In the genomic region with DNA sequence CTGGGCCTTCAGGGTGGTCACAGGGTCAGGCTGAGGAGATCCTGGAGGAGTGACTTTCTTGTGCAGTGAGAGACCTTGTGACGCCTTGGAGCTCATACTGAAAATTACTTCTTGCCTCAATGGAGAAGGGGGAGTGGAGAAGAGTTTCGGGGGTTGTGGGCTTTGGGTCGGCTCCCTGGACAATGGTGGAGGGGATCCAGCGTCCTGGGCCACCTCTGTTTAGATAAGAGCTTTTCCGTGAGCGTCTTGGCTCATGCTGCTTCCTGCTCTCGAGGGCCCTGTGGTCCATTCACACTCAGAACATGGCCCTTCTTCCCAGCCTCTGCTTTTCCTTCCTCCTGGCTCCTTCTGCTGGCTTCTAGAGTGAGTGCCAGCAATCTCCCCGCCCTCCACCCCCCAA, we compare ENCODE assay signal across 25 cellular contexts.
DNase-seq lines count a peak whose midpoint lies in the region; ATAC-seq and TF ChIP-seq lines count a peak whose summit lies in the region.
"Had no signal": no experiment of that assay in that cellular context is flagged by ENCODE, and none has a peak within 500 bp of the region (broad histone marks: within the 10 kb centered on the region; RNA-seq: fewer than 3 reads in every experiment).

No MANE protein-coding gene starts in this region.

- ATAC-seq in GM23338 (no peak; the same call in 2 of the 3 replicates), body of pancreas (peak; percentile 40), left ventricle myocardium superior (peak; percentile 61), sciatic nerve (peak; percentile 45), GM19452 (IDR thresholded peaks at IDR 0.05; ENCODE audit: unreplicated experiment) (no peak)
- ATAC-seq in CD8-positive, alpha-beta T cell, result no peak
- ATAC-seq: A549; activated naive CD4-positive, alpha-beta T cell treated with anti-CD3 and anti-CD28 coated beads, Interleukin-2, amount 50 U/mL, for 72 hours; SK-N-SH treated with all-trans-retinoic acid at 6 μM for 48 hours; T-helper 17 cell had no signal

- H3K27ac Mint-ChIP-seq in GM23338, result peak overlapping the region; percentile 78
- no peak overlapping the region for H3K27ac Mint-ChIP-seq in CD8-positive, alpha-beta T cell
- H3K27ac Mint-ChIP-seq: activated naive CD4-positive, alpha-beta T cell treated with anti-CD3 and anti-CD28 coated beads, Interleukin-2, amount 50 U/mL, for 72 hours; CD4-positive, alpha-beta memory T cell; T-helper 17 cell had no signal

- no peak overlapping the region for H2AFZ ChIP-seq in GM23338

- no peak for TF ChIP-seq POLR2A in body of pancreas (IDR thresholded peaks at IDR 0.05)

- H3F3A ChIP-seq in GM23338 (replicated peaks; ENCODE audit: low read depth), result no peaks in the 10 kb centered on the region

- H3K27ac ChIP-seq in GM23338 (ENCODE audit: low read depth), result 0 out of 2 replicates have a peak overlapping the region, but pooled peaks have one; percentile 63
- H3K27ac ChIP-seq in body of pancreas, result no peak overlapping the region
- H3K27ac ChIP-seq in CD8-positive, alpha-beta T cell (ENCODE audit: low read depth, low read length), result no peak overlapping the region
- H3K27ac ChIP-seq: A549, KMS-11, RWPE1 had no signal

- H3K79me2 ChIP-seq in GM23338 (replicated peaks; ENCODE audit: insufficient read depth), result peaks cover 57% of the 10 kb centered on the region

- no peaks in the 10 kb centered on the region; the same call in 1 of the 2 replicates for H4K20me1 ChIP-seq in GM23338 (replicated peaks; ENCODE audit: insufficient read depth)

- TF ChIP-seq CTCF in GM23338 (conservative IDR thresholded peaks at IDR 0.05; ENCODE audit: low read depth in 2 of 2) (no peak), body of pancreas (IDR thresholded peaks at IDR 0.05) (no peak)
- no peak for TF ChIP-seq CTCF in CD8-positive, alpha-beta T cell (IDR thresholded peaks at IDR 0.05)

- POLR2A ChIA-PET in CD8-positive, alpha-beta T cell (lab: Charles Lee), result no interaction called here

- CTCF ChIA-PET in CD8-positive, alpha-beta T cell (lab: Charles Lee), result no interaction called here

- H3K36me3 Mint-ChIP-seq in GM23338 (ENCODE audit: low read depth), result peaks cover 59% of the 10 kb centered on the region
- H3K36me3 Mint-ChIP-seq in CD8-positive, alpha-beta T cell, result no peaks in the 10 kb centered on the region
- H3K36me3 Mint-ChIP-seq: CD4-positive, alpha-beta memory T cell had no signal

- H3K4me1 Mint-ChIP-seq in GM23338, result peaks cover 44% of the 10 kb centered on the region
- peaks cover 13% of the 10 kb centered on the region for H3K4me1 Mint-ChIP-seq in CD8-positive, alpha-beta T cell (ENCODE audit: low read depth)
- H3K4me1 Mint-ChIP-seq: CD4-positive, alpha-beta memory T cell had no signal

- DNase-seq in GM23338 (ENCODE audit: low spot score) (no peak), body of pancreas (peak in 1 of 4 donors; percentile 13), left ventricle myocardium superior (peak; percentile 44), sciatic nerve (ENCODE audit: low spot score) (no peak), superior temporal gyrus (ENCODE audit: extremely low spot score) (no peak), NCI-H2081 treated with DMSO at 0.1 percent for 48 hours (lab: John Stamatoyannopoulos, UW) (no peak)
- no peak for DNase-seq in CD8-positive, alpha-beta T cell
- DNase-seq: activated T-cell treated with anti-CD3 and anti-CD28 coated beads for 4 hours; AML-193; anterior cingulate cortex; CD4-positive, alpha-beta memory T cell; DMS53; mammary epithelial cell; NCI-H1417 treated with DMSO at 0.1 percent for 48 hours; NCI-H2107; posterior cingulate gyrus; stimulated activated naive CD4-positive, alpha-beta T cell treated with Interleukin-2 at 50 U/mL for 16 hours; T-helper 17 cell had no signal

- no peaks in the 10 kb centered on the region for H3K9me3 Mint-ChIP-seq in GM23338
- H3K9me3 Mint-ChIP-seq in CD8-positive, alpha-beta T cell, result no peaks in the 10 kb centered on the region
- H3K9me3 Mint-ChIP-seq: CD4-positive, alpha-beta memory T cell had no signal

- H3K27me3 ChIP-seq in GM23338 (ENCODE audit: insufficient read depth), result no peaks in the 10 kb centered on the region
- no peaks in the 10 kb centered on the region for H3K27me3 ChIP-seq in body of pancreas
- H3K27me3 ChIP-seq in CD8-positive, alpha-beta T cell (ENCODE audit: insufficient read depth, low read length), result no peaks in the 10 kb centered on the region

- peaks cover 17% of the 10 kb centered on the region for H3K4me1 ChIP-seq in GM23338 (ENCODE audit: insufficient read depth)
- H3K4me1 ChIP-seq in body of pancreas, result no peaks in the 10 kb centered on the region
- H3K4me1 ChIP-seq in CD8-positive, alpha-beta T cell (ENCODE audit: insufficient read depth, low read length), result no peaks in the 10 kb centered on the region
- H3K4me1 ChIP-seq: A549 had no signal

- H3K9me3 ChIP-seq in body of pancreas, result no peaks in the 10 kb centered on the region
- H3K9me3 ChIP-seq in CD8-positive, alpha-beta T cell (ENCODE audit: low read length), result no peaks in the 10 kb centered on the region
- H3K9me3 ChIP-seq: A549, HAP-1 had no signal

- no peaks in the 10 kb centered on the region for H3K9me2 ChIP-seq in GM23338 (ENCODE audit: insufficient read depth)

- intact Hi-C loops in body of pancreas (cut with DNase I) (no loop called here), left ventricle myocardium superior (cut with micrococcal nuclease) (no loop called here), sciatic nerve (cut with DNase I) (no loop called here)
- intact Hi-C loops in CD8-positive, alpha-beta T cell (cut with DNase I, micrococcal nuclease), result no loop called here

- no peak overlapping the region for H3K4me3 Mint-ChIP-seq in GM23338
- H3K4me3 Mint-ChIP-seq in CD8-positive, alpha-beta T cell, result no peak overlapping the region
- H3K4me3 Mint-ChIP-seq: CD4-positive, alpha-beta memory T cell; T-helper 17 cell had no signal

- H3K4me3 ChIP-seq in GM23338 (no peak overlapping the region), body of pancreas (no peak overlapping the region)
- H3K4me3 ChIP-seq in CD8-positive, alpha-beta T cell (ENCODE audit: low read depth, low read length), result no peak overlapping the region
- H3K4me3 ChIP-seq: A549, HAP-1 had no signal

- 54 to 63% methylated on average over 8 of the region's 8 CpGs for whole genome bisulfite sequencing in body of pancreas, 2 donors

- H3K36me3 ChIP-seq in GM23338 (ENCODE audit: insufficient read depth) (0 out of 2 replicates have a peak, but pooled peaks cover 6% of the 10 kb centered on the region), body of pancreas (replicated peaks in 1 of 2; ENCODE audit: insufficient read depth in 1 of 2, low read depth in 2 of 2) (no peaks in the 10 kb centered on the region)
- no peaks in the 10 kb centered on the region for H3K36me3 ChIP-seq in CD8-positive, alpha-beta T cell (ENCODE audit: insufficient read depth, low read length)
- H3K36me3 ChIP-seq: HAP-1 had no signal

- H3K4me2 ChIP-seq in GM23338, result no peak overlapping the region
- H3K4me2 ChIP-seq: A549, KMS-11 had no signal

- peaks cover 4% of the 10 kb centered on the region for H3K27me3 Mint-ChIP-seq in GM23338 (ENCODE audit: insufficient read depth, low read depth, poor library complexity)
- H3K27me3 Mint-ChIP-seq in CD8-positive, alpha-beta T cell (ENCODE audit: low read depth), result no peaks in the 10 kb centered on the region

TF ChIP-seq in GM23338, 12 proteins besides CTCF, POLR2A, EP300 and RAD21 (continues in another document):
- TF ChIP-seq STAT1 (IDR thresholded peaks at IDR 0.05; ENCODE audit: unreplicated experiment) (no peak), JUNB (IDR thresholded peaks at IDR 0.05; ENCODE audit: unreplicated experiment) (no peak), CREB1 (CRISPR knock-in tag; IDR thresholded peaks at IDR 0.05; ENCODE audit: low read depth) (no peak), EZH2phosphoT487 (IDR thresholded peaks at IDR 0.05; ENCODE audit: unreplicated experiment) (no peak), ZNF114 (CRISPR knock-in tag; IDR thresholded peaks at IDR 0.05) (no peak), EZH2 (IDR thresholded peaks at IDR 0.05; ENCODE audit: low read depth, unreplicated experiment) (no peak)

Comparison
In these comparisons a context has a peak if more than half of its experiments do, and no peak if none do; other contexts are left out.
1. ATAC-seq: peak in body of pancreas (single experiment), left ventricle myocardium superior (single experiment) and sciatic nerve (single experiment); none in GM23338 (single experiment), GM19452 (single experiment) and CD8-positive, alpha-beta T cell (single experiment).